In genomic region chr7:122269241-122269640, GRCh38 we compare ENCODE assay signal across 34 cellular contexts. TPM values are rescaled to one million over a fixed set of nuclear protein-coding genes. Genes with fewer than 3 reads are reported as not detected.
"Had no signal": no experiment of that assay in that cellular context is flagged by ENCODE, and none has a peak within 500 bp of the region (broad histone marks: within the 10 kb centered on the region; RNA-seq: fewer than 3 reads in every experiment).

No MANE protein-coding gene starts in this region.

- H3K4me1 ChIP-seq: adrenal gland, body of pancreas, breast epithelium, Peyer's patch, SJSA1 had no signal

- H3K36me3 ChIP-seq: adrenal gland, breast epithelium, Peyer's patch, SJSA1 had no signal

- H3K9me3 Mint-ChIP-seq: activated CD4-positive, alpha-beta T cell treated with anti-CD3 and anti-CD28 coated beads, Interleukin-2, amount 10 ng/mL, durations not matched to agents 7 days and 5 days; activated T-helper 1 cell treated with anti-CD3 and anti-CD28 coated beads, Interleukin-12 subunit alpha, Interleukin-12 subunit beta, Interleukin-2, Interleukin-4 antibody, amounts not matched to agents 30 ng/mL and 10 ng/mL and 1 ng/mL, durations not matched to agents 14 hours and 24 hours and 36 hours had no signal

- DNase-seq: activated CD4-positive, alpha-beta T cell treated with anti-CD3 and anti-CD28 coated beads for 36 hours; activated CD4-positive, alpha-beta T cell treated with anti-CD3 and anti-CD28 coated beads, Interleukin-2, amount 10 ng/mL, durations not matched to agents 7 days and 5 days; activated CD4-positive, alpha-beta T cell treated with anti-CD3 and anti-CD28 coated beads, Interleukin-2, amount 50 U/mL, for 48 hours; activated CD8-positive, alpha-beta memory T cell treated with anti-CD3 and anti-CD28 coated beads, Interleukin-2, amount 50 U/mL, for 4 hours; activated CD8-positive, alpha-beta T cell treated with anti-CD3 and anti-CD28 coated beads, Interleukin-2, amount 10 ng/mL, durations not matched to agents 7 days and 5 days; activated gamma-delta T cell treated with Interleukin-2 at 50 U/mL for 16 hours; activated naive CD4-positive, alpha-beta T cell treated with anti-CD3 and anti-CD28 coated beads for 36 hours; activated T-cell treated with anti-CD3 and anti-CD28 coated beads for 4 hours; activated T-cell treated with anti-CD3 and anti-CD28 coated beads, Interleukin-2, amount 50 U/mL, for 4 hours; adrenal gland; body of pancreas; NCI-H1092 treated with DMSO at 0.1 percent for 48 hours; NCI-H1417; NCI-H146; NCI-H187 treated with DMSO at 0.1 percent for 48 hours; NCI-H2081 treated with DMSO at 0.1 percent for 48 hours; NCI-H226; NCI-H446 treated with DMSO at 0.1 percent for 48 hours; NK-92 treated with Interleukin-12 subunit alpha and Interleukin-12 subunit beta, amount 100 ng/mL, for 24 hours; PC-3; Peyer's patch; RPMI8226; SHP77 treated with DMSO at 0.1 percent for 48 hours; SK-N-SH; T-cell; T-helper 17 cell; T-helper 9 cell had no signal

- H3K9me3 ChIP-seq: adrenal gland, body of pancreas, breast epithelium, Peyer's patch, SJSA1, SK-N-SH had no signal

- H3K9me2 ChIP-seq: SK-N-SH had no signal

- H3K4me3 ChIP-seq: adrenal gland, body of pancreas, breast epithelium, Peyer's patch, SJSA1 had no signal

- H3K27me3 Mint-ChIP-seq: activated CD4-positive, alpha-beta T cell treated with anti-CD3 and anti-CD28 coated beads, Interleukin-2, amount 10 ng/mL, durations not matched to agents 7 days and 5 days; T-cell; T-helper 17 cell had no signal

- H3K27ac Mint-ChIP-seq: activated CD4-positive, alpha-beta T cell treated with anti-CD3 and anti-CD28 coated beads for 36 hours; activated CD4-positive, alpha-beta T cell treated with anti-CD3 and anti-CD28 coated beads, Interleukin-2, amount 10 ng/mL, durations not matched to agents 7 days and 5 days; activated CD8-positive, alpha-beta T cell treated with anti-CD3 and anti-CD28 coated beads, Interleukin-2, amount 10 ng/mL, durations not matched to agents 7 days and 5 days; activated naive CD4-positive, alpha-beta T cell treated with anti-CD3 and anti-CD28 coated beads for 36 hours; activated naive CD4-positive, alpha-beta T cell treated with anti-CD3 and anti-CD28 coated beads, Interleukin-2, amount 50 U/mL, for 72 hours; activated T-helper 1 cell treated with anti-CD3 and anti-CD28 coated beads, Interleukin-12 subunit alpha, Interleukin-12 subunit beta, Interleukin-2, Interleukin-4 antibody, amounts not matched to agents 30 ng/mL and 10 ng/mL and 1 ng/mL, durations not matched to agents 14 hours and 24 hours and 36 hours; T-cell; T-helper 17 cell had no signal

- ATAC-seq: activated CD4-positive, alpha-beta T cell treated with anti-CD3 and anti-CD28 coated beads for 36 hours; activated CD4-positive, CD25-positive, alpha-beta regulatory T cell treated with anti-CD3 and anti-CD28 coated beads, Interleukin-2, amount 50 U/mL, for 24 hours; activated CD8-positive, alpha-beta T cell treated with anti-CD3 and anti-CD28 coated beads, Interleukin-2, amount 10 ng/mL, durations not matched to agents 7 days and 5 days; activated naive CD4-positive, alpha-beta T cell treated with anti-CD3 and anti-CD28 coated beads, Interleukin-2, amount 50 U/mL, for 72 hours; activated T-cell treated with anti-CD3 and anti-CD28 coated beads, Interleukin-2, amount 50 U/mL, for 4 hours; body of pancreas; PC-3; T-cell; T-helper 17 cell had no signal

- H3K27ac ChIP-seq: adrenal gland, body of pancreas, breast epithelium, Peyer's patch, SJSA1 had no signal

- H3K4me2 ChIP-seq: SK-N-SH had no signal

- FAIRE-seq: astrocyte had no signal

- H3K27me3 ChIP-seq: adrenal gland, body of pancreas, breast epithelium, Peyer's patch, SJSA1 had no signal

- H3K36me3 Mint-ChIP-seq: activated naive CD4-positive, alpha-beta T cell treated with anti-CD3 and anti-CD28 coated beads, Interleukin-2, amount 50 U/mL, for 72 hours; T-cell had no signal

- H3K4me3 Mint-ChIP-seq: activated CD4-positive, alpha-beta T cell treated with anti-CD3 and anti-CD28 coated beads for 36 hours; activated CD4-positive, alpha-beta T cell treated with anti-CD3 and anti-CD28 coated beads, Interleukin-2, amount 10 ng/mL, durations not matched to agents 7 days and 5 days; activated CD8-positive, alpha-beta T cell treated with anti-CD3 and anti-CD28 coated beads, Interleukin-2, amount 10 ng/mL, durations not matched to agents 7 days and 5 days; activated naive CD4-positive, alpha-beta T cell treated with anti-CD3 and anti-CD28 coated beads for 36 hours; activated T-cell treated with anti-CD3 and anti-CD28 coated beads, Interleukin-2, amount 50 U/mL, for 4 hours; activated T-helper 1 cell treated with anti-CD3 and anti-CD28 coated beads, Interleukin-12 subunit alpha, Interleukin-12 subunit beta, Interleukin-2, Interleukin-4 antibody, amounts not matched to agents 30 ng/mL and 10 ng/mL and 1 ng/mL, durations not matched to agents 14 hours and 24 hours and 36 hours; T-cell; T-helper 17 cell had no signal

- H3K4me1 Mint-ChIP-seq: activated CD4-positive, alpha-beta T cell treated with anti-CD3 and anti-CD28 coated beads for 36 hours; activated CD4-positive, alpha-beta T cell treated with anti-CD3 and anti-CD28 coated beads, Interleukin-2, amount 10 ng/mL, durations not matched to agents 7 days and 5 days; T-cell; T-helper 17 cell had no signal

- H3K9ac ChIP-seq: SK-N-SH had no signal

RNA-seq across cellular contexts. Expression of gene FEZF1, which starts 35.3 kb away (rescaled TPM):
- total RNA-seq: activated CD4-positive, alpha-beta T cell treated with anti-CD3 and anti-CD28 coated beads for 36 hours; activated CD4-positive, alpha-beta T cell treated with anti-CD3 and anti-CD28 coated beads, Interleukin-2, amount 10 ng/mL, durations not matched to agents 7 days and 5 days; activated CD8-positive, alpha-beta T cell treated with anti-CD3 and anti-CD28 coated beads, Interleukin-2, amount 10 ng/mL, durations not matched to agents 7 days and 5 days; activated naive CD4-positive, alpha-beta T cell treated with anti-CD3 and anti-CD28 coated beads for 36 hours; activated naive CD4-positive, alpha-beta T cell treated with anti-CD3 and anti-CD28 coated beads, Interleukin-2, amount 50 U/mL, for 72 hours; activated T-cell treated with anti-CD3 and anti-CD28 coated beads, Interleukin-2, amount 50 U/mL, for 4 hours; activated T-helper 1 cell treated with anti-CD3 and anti-CD28 coated beads, Interleukin-12 subunit alpha, Interleukin-12 subunit beta, Interleukin-2, Interleukin-4 antibody, amounts not matched to agents 30 ng/mL and 10 ng/mL and 1 ng/mL, durations not matched to agents 14 hours and 24 hours and 36 hours; body of pancreas; breast epithelium; M059J; PC-3; Peyer's patch; SJSA1; T-cell; T-helper 17 cell had no signal
- polyA plus RNA-seq: adrenal gland, SK-N-SH had no signal
